ENCODE assay signal across 14 cellular contexts in the genomic region with DNA sequence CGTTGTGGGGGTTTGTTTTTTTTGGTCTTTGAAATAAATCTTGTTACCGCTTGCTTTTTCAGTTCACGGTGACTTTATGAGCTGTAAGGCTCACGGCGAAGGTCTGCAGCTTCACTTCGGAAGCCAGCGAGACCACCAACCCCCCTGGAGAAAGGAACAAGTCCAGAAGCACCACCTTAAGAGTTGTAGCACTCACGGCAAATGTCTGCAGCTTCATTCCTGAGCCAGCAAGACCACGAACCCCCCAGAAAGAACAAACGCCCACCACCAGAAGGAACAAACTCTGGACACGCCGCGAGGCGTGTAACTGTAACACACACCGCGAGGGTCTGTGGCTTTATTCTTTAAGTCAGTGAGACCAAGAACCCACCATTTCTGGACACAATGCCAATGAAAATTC. TPM values are rescaled to one million over a fixed set of nuclear protein-coding genes. Genes with fewer than 3 reads are reported as not detected.
A peak's percentile ranks its signal among the peaks of the same experiment; 100 is the strongest.
DNase-seq lines count a peak whose midpoint lies in the region; TF ChIP-seq lines count a peak whose summit lies in the region.
"Had no signal": no experiment of that assay in that cellular context is flagged by ENCODE, and none has a peak within 500 bp of the region (broad histone marks: within the 10 kb centered on the region; RNA-seq: fewer than 3 reads in every experiment).

No MANE protein-coding gene starts in this region.

- no peaks in the 10 kb centered on the region for H4K20me1 ChIP-seq in GM23248 (ENCODE audit: insufficient read depth)

- no peaks in the 10 kb centered on the region for H3K9me2 ChIP-seq in GM23248 (ENCODE audit: insufficient read depth)

- H2BK12ac ChIP-seq in mesenchymal stem cell (ENCODE audit: low read length in 2 of 2), result peak overlapping the region; percentile 15 to 38

- no peak overlapping the region for H2AK5ac ChIP-seq in mesenchymal stem cell (ENCODE audit: low read length, severe bottlenecking)

- peak overlapping the region; percentile 56 for H3K4me2 ChIP-seq in GM23248 (ENCODE audit: unreplicated experiment)
- no peak overlapping the region for H3K4me2 ChIP-seq in mesenchymal stem cell (ENCODE audit: low read length, poor library complexity, severe bottlenecking)

- TF ChIP-seq EP300 in sigmoid colon (IDR thresholded peaks at IDR 0.05), result no peak

- peak overlapping the region; percentile 57 for H3K4me3 ChIP-seq in GM23248
- no peak overlapping the region for H3K4me3 ChIP-seq in WERI-Rb-1 (ENCODE audit: low read depth, low read length)
- peak overlapping the region in 1 of 2 experiments; percentile 65 for H3K4me3 ChIP-seq in mesenchymal stem cell (ENCODE audit: insufficient read depth in 1 of 2, low read depth in 1 of 2, low read length in 2 of 2)
- no peak overlapping the region for H3K4me3 ChIP-seq in sigmoid colon
- H3K4me3 ChIP-seq: MG63, PC-9 had no signal

- H2BK15ac ChIP-seq in mesenchymal stem cell (ENCODE audit: low read depth, poor library complexity, severe bottlenecking), result no peak overlapping the region

- peak overlapping the region; percentile 24 to 61 for H3K18ac ChIP-seq in mesenchymal stem cell (ENCODE audit: low read depth in 1 of 2, low read length in 2 of 2)

- H4K91ac ChIP-seq in mesenchymal stem cell (ENCODE audit: low read length), result no peak overlapping the region

- no peak overlapping the region for H3K23ac ChIP-seq in mesenchymal stem cell (ENCODE audit: low read length in 2 of 2)

- no peak for TF ChIP-seq POLR2A in sigmoid colon (IDR thresholded peaks at IDR 0.05)

- in situ Hi-C loops in GM23248 (cut with MboI), result no loop called here
- in situ Hi-C loops in ACHN (cut with HindIII; ENCODE audit: low pct_ligation_motif_present, low pct_unique_long_range_greater_than_20kb, low sequenced_read_pairs), result no loop called here

- H2AFZ ChIP-seq in GM23248 (peak overlapping the region; percentile 79), mesenchymal stem cell (ENCODE audit: low read depth, low read length) (no peak overlapping the region)
- H2AFZ ChIP-seq: PC-9 had no signal

- no peaks in the 10 kb centered on the region for H3K9me3 ChIP-seq in GM23248 (ENCODE audit: low read depth)
- H3K9me3 ChIP-seq in WERI-Rb-1 (ENCODE audit: severe bottlenecking), result no peaks in the 10 kb centered on the region
- no peaks in the 10 kb centered on the region for H3K9me3 ChIP-seq in mesenchymal stem cell (ENCODE audit: control insufficient read depth, low read length)
- H3K9me3 ChIP-seq in sigmoid colon, result no peaks in the 10 kb centered on the region
- H3K9me3 ChIP-seq: MG63, neutrophil had no signal

- H4K8ac ChIP-seq in mesenchymal stem cell (ENCODE audit: low read length), result peak overlapping the region; percentile 39

- H3K79me1 ChIP-seq in mesenchymal stem cell (replicated peaks; ENCODE audit: low read length, poor library complexity, severe bottlenecking), result no peaks in the 10 kb centered on the region

- no peak overlapping the region for H3K14ac ChIP-seq in mesenchymal stem cell (ENCODE audit: low read length in 2 of 2)

- peaks cover 26% of the 10 kb centered on the region for H3F3A ChIP-seq in GM23248 (ENCODE audit: insufficient read depth)

- H3K36me3 ChIP-seq in GM23248 (ENCODE audit: low read depth) (no peaks in the 10 kb centered on the region), WERI-Rb-1 (no peaks in the 10 kb centered on the region), mesenchymal stem cell (ENCODE audit: control insufficient read depth in 1 of 2, insufficient read depth in 2 of 2, low read depth in 1 of 2, low read length in 2 of 2) (no peaks in the 10 kb centered on the region), sigmoid colon (no peaks in the 10 kb centered on the region)
- H3K36me3 ChIP-seq: MG63, neutrophil had no signal

- TF ChIP-seq CTCF in WERI-Rb-1 (IDR thresholded peaks at IDR 0.05; ENCODE audit: low read depth, low read length) (no peak), sigmoid colon (IDR thresholded peaks at IDR 0.05) (no peak)

- H3K27ac ChIP-seq in GM23248 (no peak overlapping the region), WERI-Rb-1 (peak overlapping the region; percentile 52), mesenchymal stem cell (ENCODE audit: low read length, poor library complexity, severe bottlenecking) (no peak overlapping the region), sigmoid colon (peak overlapping the region; percentile 35 to 59 (median 40))
- H3K27ac ChIP-seq: HL-60, neutrophil, PC-9 had no signal

- peaks cover 32% of the 10 kb centered on the region for H3K4me1 ChIP-seq in GM23248 (ENCODE audit: insufficient read depth)
- H3K4me1 ChIP-seq in mesenchymal stem cell (ENCODE audit: control insufficient read depth, insufficient read depth, low read depth, low read length), result peaks cover 13% of the 10 kb centered on the region
- peaks cover 0 to 46% (median 42%) of the 10 kb centered on the region in 4 donors for H3K4me1 ChIP-seq in sigmoid colon

- H3K79me2 ChIP-seq in GM23248 (ENCODE audit: insufficient read depth), result no peaks in the 10 kb centered on the region

- H3K9ac ChIP-seq in GM23248, result no peak overlapping the region; the same call in 1 of the 2 replicates
- peak overlapping the region; percentile 67 for H3K9ac ChIP-seq in mesenchymal stem cell (ENCODE audit: low read length)

- no peak overlapping the region for H2BK5ac ChIP-seq in mesenchymal stem cell (ENCODE audit: low read depth, low read length, poor library complexity, severe bottlenecking)

- intact Hi-C loops in sigmoid colon (cut with DNase I), result loop anchor here (10.0 kb wide), 1 partner anchor 251 kb away; no protein-coding TSS in a partner anchor

- no peaks in the 10 kb centered on the region for H3K27me3 ChIP-seq in GM23248 (replicated peaks; ENCODE audit: insufficient read depth)
- no peaks in the 10 kb centered on the region for H3K27me3 ChIP-seq in WERI-Rb-1 (ENCODE audit: insufficient read depth, low read depth, severe bottlenecking)
- H3K27me3 ChIP-seq in mesenchymal stem cell (ENCODE audit: control insufficient read depth in 1 of 2, insufficient read depth in 1 of 2, low read length in 2 of 2), result peaks cover 0 to 2% of the 10 kb centered on the region in 2 experiments
- no peaks in the 10 kb centered on the region for H3K27me3 ChIP-seq in sigmoid colon
- H3K27me3 ChIP-seq: MG63, neutrophil had no signal

- no peak overlapping the region for H2BK120ac ChIP-seq in mesenchymal stem cell (ENCODE audit: low read depth, low read length)

- DNase-seq in GM23248 (no peak), WERI-Rb-1 (no peak), mesenchymal stem cell (no peak), sigmoid colon (no peak), DMS53 treated with DMSO at 0.1 percent for 48 hours (lab: John Stamatoyannopoulos, UW; ENCODE audit: unreplicated experiment) (no peak), NCI-H446 (lab: John Stamatoyannopoulos, UW) (no peak), ACHN (no peak), cerebellar nuclear complex (lab: John Stamatoyannopoulos, UW) (no peak)

- 24 to 30% methylated on average over 16 of the region's 16 CpGs for WGBS in GM23248 (ENCODE audit: low coverage in 1 of 2, low lambda C conversion rate in 2 of 2, missing lambda C conversion rate in 2 of 2), 2 experiments
- whole genome bisulfite sequencing in mesenchymal stem cell, result 87% methylated on average over 16 of the region's 16 CpGs
- 63 to 76% methylated on average over 16 of the region's 16 CpGs for WGBS in sigmoid colon, 2 donors

- no peak overlapping the region for H3K4ac ChIP-seq in mesenchymal stem cell (ENCODE audit: low read depth in 1 of 2, low read length in 2 of 2)

RNA-seq across cellular contexts. Expression of a gene that starts 28.9 kb away (rescaled TPM):
- not detected in 2 replicates for total RNA-seq in GM23248 (2014; rRNA removed; shearing (Covaris generic))
- polyA plus RNA-seq in GM23248 (2016; fragmentation: Nextera tagmentation; extraction: Ambion mirVana), result not detected in 2 replicates
- not detected for polyA plus RNA-seq in mesenchymal stem cell (2013, experiment 1 of 2)
- polyA plus RNA-seq in mesenchymal stem cell (2013, experiment 2 of 2), result 0.03 TPM
- total RNA-seq in sigmoid colon, result not detected
- not detected for polyA plus RNA-seq in sigmoid colon
- total RNA-seq: mononuclear cell, PC-9 had no signal
- polyA plus RNA-seq: CD4-positive, CD25-positive, alpha-beta regulatory T cell had no signal

RNA-seq across cellular contexts. Expression of a gene that starts 59.0 kb away (rescaled TPM):
- 55.3 and 74.7 TPM in 2 replicates for total RNA-seq in GM23248 (2014; rRNA removed; shearing (Covaris generic))
- 52.9 and 58.0 TPM in 2 replicates for polyA plus RNA-seq in GM23248 (2016; fragmentation: Nextera tagmentation; extraction: Ambion mirVana)
- polyA plus RNA-seq in mesenchymal stem cell (2013, experiment 1 of 2), result 49.0 TPM
- polyA plus RNA-seq in mesenchymal stem cell (2013, experiment 2 of 2), result 51.3 TPM
- total RNA-seq in sigmoid colon, result 100 to 1,000 TPM in 1 of 4 donors, 10 to 100 TPM in 3; 43.3 to 129 (median 60.0) TPM
- polyA plus RNA-seq in sigmoid colon, result 10 to 100 TPM in 1 of 3 donors, 1 to 10 TPM in 2; 9.6 to 36.4 (median 9.7) TPM

Comparison
In these comparisons a context has a peak if more than half of its experiments do, and no peak if none do; other contexts are left out.
1. H3K27ac ChIP-seq: peak in WERI-Rb-1 (single experiment) and sigmoid colon (4 of 4); none in GM23248 (single experiment) and mesenchymal stem cell (single experiment).